18 cellular contexts compared by ENCODE assay signal in genomic region chr18:38851526-38851925, GRCh38.
DNase-seq lines count a peak whose midpoint lies in the region; ATAC-seq, FAIRE-seq and TF ChIP-seq lines count a peak whose summit lies in the region.
"Had no signal": no experiment of that assay in that cellular context is flagged by ENCODE, and none has a peak within 500 bp of the region (broad histone marks: within the 10 kb centered on the region; RNA-seq: fewer than 3 reads in every experiment).

No MANE protein-coding gene starts in this region.

- FAIRE-seq in D721Med (lab: Jason Lieb, UNC): peak; percentile 78
- FAIRE-seq: G401.6, GM12892, H54 had no signal

- H3K9me3 Mint-ChIP-seq in mesothelial cell of epicardium: peaks cover 6% of the 10 kb centered on the region

- H3K27ac ChIP-seq in transverse colon: no peak overlapping the region

- no peaks in the 10 kb centered on the region for H3K36me3 Mint-ChIP-seq in mesothelial cell of epicardium
- H3K36me3 Mint-ChIP-seq: CD4-positive, alpha-beta memory T cell had no signal

- ATAC-seq in left colon: no peak

- H3K27me3 Mint-ChIP-seq in mesothelial cell of epicardium (ENCODE audit: low read depth): no peaks in the 10 kb centered on the region
- H3K27me3 Mint-ChIP-seq: CD4-positive, alpha-beta memory T cell had no signal

- DNase-seq in D721Med (ENCODE audit: insufficient read length, low spot score) (no peak), NCI-H69 (lab: John Stamatoyannopoulos, UW) (peak; percentile 60), epithelial cell of esophagus (ENCODE audit: low read depth) (peak; percentile 70), transverse colon (no peak), left colon (no peak), mesothelial cell of epicardium (ENCODE audit: low spot score in 2 of 2, unreplicated experiment in 2 of 2) (no peak)
- DNase-seq: C1 segment of cervical spinal cord; Calu3; CD4-positive, alpha-beta memory T cell; COR-L47; DMS153; DND-41; GOT3; HFFc6 had no signal

- H3K4me1 Mint-ChIP-seq in mesothelial cell of epicardium: no peaks in the 10 kb centered on the region
- H3K4me1 Mint-ChIP-seq: CD4-positive, alpha-beta memory T cell had no signal

- no peak overlapping the region for H3K4me3 Mint-ChIP-seq in mesothelial cell of epicardium
- H3K4me3 Mint-ChIP-seq: CD4-positive, alpha-beta memory T cell; HFFc6 had no signal

- H3K4me3 ChIP-seq in epithelial cell of esophagus (ENCODE audit: low read length) (no peak overlapping the region), transverse colon (no peak overlapping the region)
- H3K4me3 ChIP-seq: HAP-1 had no signal

- no peaks in the 10 kb centered on the region for H3K27me3 ChIP-seq in transverse colon

- intact Hi-C loops in transverse colon (cut with DNase I; ENCODE audit: low total_unique reads) (no loop called here), left colon (cut with DNase I, micrococcal nuclease) (no loop called here)

- no peak for TF ChIP-seq POLR2A in transverse colon (IDR thresholded peaks at IDR 0.05)

- in situ Hi-C loops in transverse colon (cut with MboI; ENCODE audit: low pct_ligation_motif_present in 1 of 4, low pct_unique_long_range_greater_than_20kb in 1 of 4, low sequenced_read_pairs in 3 of 4): no loop called here

- TF ChIP-seq CTCF in D721Med (IDR thresholded peaks at IDR 0.05; ENCODE audit: insufficient read depth, missing control alignments): no peak
- TF ChIP-seq CTCF in epithelial cell of esophagus (IDR thresholded peaks at IDR 0.05; ENCODE audit: insufficient read depth, low read depth, low read length, missing control alignments): no peak
- TF ChIP-seq CTCF in transverse colon (IDR thresholded peaks at IDR 0.05): no peak
- TF ChIP-seq CTCF in mesothelial cell of epicardium (IDR thresholded peaks at IDR 0.05; ENCODE audit: unreplicated experiment): no peak

- TF ChIP-seq EP300 in transverse colon (IDR thresholded peaks at IDR 0.05; ENCODE audit: low read depth): no peak

- no peaks in the 10 kb centered on the region for H3K36me3 ChIP-seq in transverse colon
- H3K36me3 ChIP-seq: HAP-1 had no signal

- H3K9me3 ChIP-seq in transverse colon: peaks cover 0 to 6% of the 10 kb centered on the region in 2 donors
- H3K9me3 ChIP-seq: HAP-1 had no signal

- H3K4me1 ChIP-seq in transverse colon: no peaks in the 10 kb centered on the region
- H3K4me1 ChIP-seq: HAP-1 had no signal

- no peak overlapping the region for H3K27ac Mint-ChIP-seq in mesothelial cell of epicardium
- H3K27ac Mint-ChIP-seq: CD4-positive, alpha-beta memory T cell; HFFc6 had no signal

Comparison
In these comparisons a context has a peak if more than half of its experiments do, and no peak if none do; other contexts are left out.
1. DNase-seq: peak in NCI-H69 (single experiment) and epithelial cell of esophagus (single experiment); none in D721Med (single experiment), transverse colon (single experiment), left colon (0 of 2) and mesothelial cell of epicardium (0 of 2).